8 cellular contexts compared by ENCODE assay signal in the genomic region with DNA sequence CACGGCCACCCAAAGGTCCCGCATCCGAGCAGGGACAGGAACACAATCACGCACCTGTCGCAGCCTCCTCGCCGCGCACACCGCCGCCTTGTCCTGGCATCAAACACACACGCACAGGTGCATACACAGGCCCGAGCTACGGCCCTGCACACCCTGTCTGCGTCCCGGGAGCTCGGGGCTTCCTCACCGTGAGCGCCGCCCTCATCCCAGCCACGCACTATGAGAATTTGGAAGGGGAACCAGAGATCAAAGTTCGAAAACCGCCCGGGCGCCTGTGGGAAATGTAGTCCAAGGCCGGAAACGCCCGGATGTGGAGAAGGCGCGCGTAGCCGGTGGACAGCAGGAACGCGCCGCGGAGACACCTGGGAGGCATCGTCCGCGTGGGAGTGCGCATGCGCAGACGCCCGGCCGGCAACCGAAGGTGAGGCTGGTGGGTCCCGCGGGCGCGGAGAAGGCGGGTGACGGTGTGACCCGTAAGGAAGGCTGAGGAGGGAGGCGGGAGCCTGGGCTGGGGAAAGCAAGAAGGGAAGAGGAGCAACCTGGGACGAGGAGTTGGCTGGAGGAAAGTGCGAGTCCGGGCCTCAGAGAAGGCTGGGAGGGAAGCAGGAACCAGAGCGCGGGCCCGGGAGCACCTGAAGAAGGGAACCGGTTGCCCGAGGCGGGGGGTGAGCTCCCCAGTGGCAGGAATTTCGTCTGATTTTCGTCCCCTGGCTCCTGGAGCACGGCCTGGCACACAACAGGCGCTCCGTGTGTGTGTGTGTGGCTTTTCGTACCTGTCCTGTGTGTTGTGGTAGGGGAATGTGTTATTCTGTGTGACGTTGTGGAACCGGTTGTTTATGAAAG. TPM values are rescaled to one million over a fixed set of nuclear protein-coding genes. Genes with fewer than 3 reads are reported as not detected.
DNase-seq lines count a peak whose midpoint lies in the region; FAIRE-seq and TF ChIP-seq lines count a peak whose summit lies in the region.

Gene ZNF567, plus strand, starts transcription at position 399 of the 843 bp plus-strand sequence. CDS start 7,256 bp downstream, outside the sequence.

- H3K9me3 ChIP-seq in ES-I3 (ENCODE audit: control insufficient read depth, insufficient read depth, low read length) (peaks cover 2% of the 10 kb centered on the region; the same call in 1 of the 2 replicates), H9 (ENCODE audit: control insufficient read depth, low read depth, low read length) (no peaks in the 10 kb centered on the region), MM.1S (replicated peaks; ENCODE audit: insufficient read depth, low read length) (no peaks in the 10 kb centered on the region), neuron (ENCODE audit: low read length) (peaks cover 30% of the 10 kb centered on the region)

- no peak within 1 kb of the TSS for H3K4ac ChIP-seq in H9 (ENCODE audit: low read depth, low read length)

- H2BK15ac ChIP-seq in H9 (ENCODE audit: low read depth, low read length): no peak within 1 kb of the TSS

- H3K27me3 Mint-ChIP-seq in H9 (ENCODE audit: low read depth): peaks cover 3% of the 10 kb centered on the region; the same call in 1 of the 2 replicates

- H4K20me1 ChIP-seq in H9 (ENCODE audit: control insufficient read depth, insufficient read depth, insufficient read length) (no peaks in the 10 kb centered on the region), MM.1S (ENCODE audit: insufficient read depth, low read length) (no peaks in the 10 kb centered on the region)

- H3K4me1 ChIP-seq in ES-I3 (ENCODE audit: insufficient read depth, low read length) (no peaks in the 10 kb centered on the region), H9 (ENCODE audit: insufficient read depth, low read length) (no peaks in the 10 kb centered on the region), MM.1S (ENCODE audit: low read length) (peaks cover 5% of the 10 kb centered on the region; the same call in 1 of the 2 replicates), neuron (ENCODE audit: insufficient read depth, low read length) (peaks cover 13% of the 10 kb centered on the region)

- H3K4me1 Mint-ChIP-seq in H9: peaks cover 12 to 15% of the 10 kb centered on the region in 2 experiments

- H3K4me2 ChIP-seq in H9 (ENCODE audit: insufficient read depth, insufficient read length, low read length) (peak within 1 kb of the TSS; percentile 76), MM.1S (ENCODE audit: low read depth, low read length) (peak within 1 kb of the TSS; percentile 66)

- H3F3A ChIP-seq in MM.1S (ENCODE audit: insufficient read depth, low read length): no peaks in the 10 kb centered on the region

- no peak within 1 kb of the TSS for H2BK12ac ChIP-seq in H9 (ENCODE audit: insufficient read length, low read depth, low read length)

- H3K27ac Mint-ChIP-seq in H9: peak within 1 kb of the TSS; percentile 97 to 99 (median 99)

- H3K79me2 ChIP-seq in H9 (ENCODE audit: insufficient read depth, low read length): peaks cover 7% of the 10 kb centered on the region
- peaks cover 19% of the 10 kb centered on the region for H3K79me2 ChIP-seq in MM.1S (ENCODE audit: low read length)

- H3K23ac ChIP-seq in H9 (ENCODE audit: insufficient read length, low read depth, low read length): no peak within 1 kb of the TSS

- H3K79me1 ChIP-seq in H9 (ENCODE audit: insufficient read depth, low read depth, low read length, poor library complexity, severe bottlenecking): peaks cover 3% of the 10 kb centered on the region

- H3K23me2 ChIP-seq in H9 (ENCODE audit: insufficient read length, low read depth, low read length, poor library complexity, severe bottlenecking): peaks cover 11% of the 10 kb centered on the region

- H2BK5ac ChIP-seq in H9 (ENCODE audit: insufficient read length, low read length): no peak within 1 kb of the TSS

- no peak within 1 kb of the TSS for H4K5ac ChIP-seq in H9 (ENCODE audit: insufficient read length, low read depth, low read length)

- H3K27me3 ChIP-seq in H9 (ENCODE audit: insufficient read depth, low read length): no peaks in the 10 kb centered on the region
- H3K27me3 ChIP-seq in MM.1S (replicated peaks; ENCODE audit: insufficient read depth, low read length): no peaks in the 10 kb centered on the region
- no peaks in the 10 kb centered on the region for H3K27me3 ChIP-seq in neuron (ENCODE audit: insufficient read depth, low read length)

- peak within 1 kb of the TSS; percentile 99 for H3K4me3 Mint-ChIP-seq in H9

- no peak within 1 kb of the TSS for H2AFZ ChIP-seq in H9 (ENCODE audit: low read length)
- H2AFZ ChIP-seq in MM.1S (ENCODE audit: low read length): peak within 1 kb of the TSS; percentile 99
- H2AFZ ChIP-seq in neuron (ENCODE audit: low read depth, low read length): peak within 1 kb of the TSS; percentile 87

- H3K4me3 ChIP-seq in MM.1S (ENCODE audit: low read length) (peak within 1 kb of the TSS; percentile 85), neuron (ENCODE audit: low read length) (peak within 1 kb of the TSS; percentile 95)

- H3K9me2 ChIP-seq in MM.1S (replicated peaks; ENCODE audit: insufficient read depth, low read length): no peaks in the 10 kb centered on the region

- no peak within 1 kb of the TSS for H2AK5ac ChIP-seq in H9 (ENCODE audit: insufficient read length, low read length)

- no peak within 1 kb of the TSS for H2BK20ac ChIP-seq in H9 (ENCODE audit: low read depth, low read length, poor library complexity, severe bottlenecking)

- H4K8ac ChIP-seq in H9 (replicated peaks; ENCODE audit: insufficient read length, low read depth, low read length): no peak within 1 kb of the TSS

- H3K27ac ChIP-seq in H9 (ENCODE audit: insufficient read length, low read depth, low read length) (no peak within 1 kb of the TSS), MM.1S (ENCODE audit: low read length) (peak within 1 kb of the TSS; percentile 21; the same call in 1 of the 2 replicates)

- TF ChIP-seq CTCF in H9 (conservative IDR thresholded peaks at IDR 0.05) (peak; percentile 26; the same call in 1 of the 3 replicates), MM.1S (IDR thresholded peaks at IDR 0.05; ENCODE audit: low read length) (no peak)

- H3K56ac ChIP-seq in H9 (ENCODE audit: insufficient read length, low read depth, low read length): no peak within 1 kb of the TSS

- H3T11ph ChIP-seq in H9 (ENCODE audit: low read length): no peak within 1 kb of the TSS

- peak within 1 kb of the TSS; percentile 21 for H3K18ac ChIP-seq in H9 (ENCODE audit: insufficient read length, low read depth, low read length)

- H3K9ac ChIP-seq in ES-I3 (ENCODE audit: low read depth, low read length) (peak within 1 kb of the TSS; percentile 90), H9 (ENCODE audit: extremely low read depth, insufficient read length, low read length) (peak within 1 kb of the TSS; percentile 77), MM.1S (ENCODE audit: low read length) (peak within 1 kb of the TSS; percentile 72)

- DNase-seq in H9: peak; percentile 97
- DNase-seq in MM.1S: peak; percentile 97
- peak; percentile 95 for DNase-seq in SIG-M5 treated with dmso at 0.1 percent for 504 hours (lab: John Stamatoyannopoulos, UW; ENCODE audit: unreplicated experiment)
- DNase-seq in activated naive CD4-positive, alpha-beta T cell treated with Interleukin-2 at 50 U/mL for 16 hours: peak; percentile 98
- peak; percentile 90 to 96 for DNase-seq in frontal cortex (ENCODE audit: low spot score in 2 of 2)
- peak; percentile 93 for DNase-seq in stromal cell of bone marrow (ENCODE audit: low read depth)

- H3K14ac ChIP-seq in H9 (ENCODE audit: insufficient read depth, low read length): peak within 1 kb of the TSS; percentile 87; the same call in 1 of the 2 replicates

- no CpG with 5 or more reads among the region's 69 CpGs for WGBS in H9 (ENCODE audit: extremely low coverage, insufficient read length, low lambda C conversion rate)

- no peak for FAIRE-seq in frontal cortex (lab: Jason Lieb, UNC)

- H3K36me3 ChIP-seq in ES-I3 (ENCODE audit: insufficient read depth, low read length): peaks cover 15% of the 10 kb centered on the region
- H3K36me3 ChIP-seq in MM.1S (replicated peaks; ENCODE audit: insufficient read depth, low read length): peaks cover 30% of the 10 kb centered on the region
- H3K36me3 ChIP-seq in neuron (ENCODE audit: insufficient read depth, low read length): peaks cover 41% of the 10 kb centered on the region

- no peak within 1 kb of the TSS for H2BK120ac ChIP-seq in H9 (ENCODE audit: low read depth, low read length, poor library complexity, severe bottlenecking)

- H4K91ac ChIP-seq in H9 (ENCODE audit: insufficient read length, low read depth, low read length): no peak within 1 kb of the TSS

- H3K9me3 Mint-ChIP-seq in H9: peaks cover 15 to 48% of the 10 kb centered on the region in 2 experiments

- H3K36me3 Mint-ChIP-seq in H9 (ENCODE audit: insufficient read depth in 1 of 3, low read depth in 3 of 3): peaks cover 42 to 49% (median 49%) of the 10 kb centered on the region in 3 experiments

RNA-seq across cellular contexts. Expression of gene ZNF567, which starts in this region (rescaled TPM):
- 15.9 and 16.1 TPM in 2 replicates for total RNA-seq in H9 (2021)
- 19.2 TPM for total RNA-seq in frontal cortex
